8 cellular contexts compared by ENCODE assay signal in genomic region chr10:24209421-24209770, GRCh38. TPM values are rescaled to one million over a fixed set of nuclear protein-coding genes. Genes with fewer than 3 reads are reported as not detected.
DNase-seq lines count a peak whose midpoint lies in the region; ATAC-seq, FAIRE-seq and TF ChIP-seq lines count a peak whose summit lies in the region.

No MANE protein-coding gene starts in this region.

- H3K27ac ChIP-seq in Panc1 (ENCODE audit: low read length) = peak overlapping the region; percentile 61
- peak overlapping the region; percentile 79 for H3K27ac ChIP-seq in duodenal mucosa (ENCODE audit: low read depth, low read length)

- no TSS peak for BruUV-seq in Panc1 (replicated peaks; lab: Mats Ljungman, UMichigan)

- H3K27me3 ChIP-seq in Panc1 (ENCODE audit: control insufficient read depth, insufficient read depth, low read length) (no peaks in the 10 kb centered on the region), duodenal mucosa (ENCODE audit: control insufficient read depth in 1 of 2, insufficient read depth in 2 of 2, low read length in 2 of 2) (no peaks in the 10 kb centered on the region)

- peak overlapping the region; percentile 98 for H3K27ac Mint-ChIP-seq in nephron

- POLR2A ChIA-PET in Panc1 (lab: Charles Lee) = no interaction called here

- H3K4me1 ChIP-seq in Panc1 (ENCODE audit: control insufficient read depth, insufficient read depth, low read length) (peaks cover 13% of the 10 kb centered on the region), duodenal mucosa (ENCODE audit: control insufficient read depth in 1 of 2, insufficient read depth in 2 of 2, low read length in 2 of 2) (peaks cover 37 to 38% of the 10 kb centered on the region in 2 donors)

- in situ Hi-C loops in Panc1 (cut with HindIII; ENCODE audit: low pct_unique_long_range_greater_than_20kb, low sequenced_read_pairs) (no loop called here), KBM-7 (cut with MboI; ENCODE audit: low pct_unique_long_range_greater_than_20kb, low sequenced_read_pairs) (no loop called here)

- FAIRE-seq in H54 (lab: Jason Lieb, UNC) = peak; percentile 6

- DNase-seq in GM12864 (ENCODE audit: low read depth) (peak; percentile 12), H54 (ENCODE audit: insufficient read length, low spot score) (no peak), Panc1 (ENCODE audit: low read depth, low spot score) (no peak), KBM-7 (no peak)
- no peak for DNase-seq in effector CD4-positive, alpha-beta T cell
- no peak for DNase-seq in activated effector memory CD4-positive, alpha-beta T cell treated with Interleukin-2 at 50 U/mL for 16 hours

- H3K9me3 Mint-ChIP-seq in nephron = no peaks in the 10 kb centered on the region

- no peaks in the 10 kb centered on the region for H3K27me3 Mint-ChIP-seq in nephron (ENCODE audit: low read depth)

- H3K36me3 ChIP-seq in Panc1 (ENCODE audit: control insufficient read depth, insufficient read depth, low read length) = no peaks in the 10 kb centered on the region
- H3K36me3 ChIP-seq in duodenal mucosa (ENCODE audit: control insufficient read depth in 1 of 2, insufficient read depth in 2 of 2, low read length in 2 of 2) = no peaks in the 10 kb centered on the region

- peaks cover 10% of the 10 kb centered on the region for H3K36me3 Mint-ChIP-seq in nephron (ENCODE audit: low read depth)

- intact Hi-C loops in Panc1 (cut with micrococcal nuclease; ENCODE audit: unreplicated experiment) = loop anchor here (10.0 kb wide), 1 partner anchor 295 kb away; no protein-coding TSS in a partner anchor

- TF ChIP-seq POLR2A in H54 (IDR thresholded peaks at IDR 0.05; ENCODE audit: low read depth, low read length) = no peak

- H3K4me3 ChIP-seq in GM12864 (ENCODE audit: low read depth, low read length) = peak overlapping the region; percentile 57
- H3K4me3 ChIP-seq in Panc1 (ENCODE audit: low read depth in 2 of 2, low read length in 2 of 2) = peak overlapping the region; percentile 47 to 54
- peak overlapping the region; percentile 78 to 82 for H3K4me3 ChIP-seq in duodenal mucosa (ENCODE audit: low read depth in 1 of 2, low read length in 2 of 2)

- ATAC-seq in Panc1 = peak; percentile 50

- peak overlapping the region; percentile 58 to 60 for H3K9ac ChIP-seq in duodenal mucosa (ENCODE audit: low read depth in 1 of 2, low read length in 2 of 2)

- CTCF ChIA-PET in Panc1 (lab: Charles Lee) = interaction anchor here (0.5 to 0.6 kb wide), 2 partner anchors 102 to 1666 kb away, joined by 4 to 11 read pairs; no protein-coding TSS in a partner anchor

- TF ChIP-seq CTCF in GM12864 (IDR thresholded peaks at IDR 0.05; ENCODE audit: low read depth, low read length, missing control alignments) (no peak), Panc1 (IDR thresholded peaks at IDR 0.05) (no peak), nephron (IDR thresholded peaks at IDR 0.05; ENCODE audit: unreplicated experiment in 3 of 3) (no peak)

- H3K9me3 ChIP-seq in Panc1 (ENCODE audit: control insufficient read depth, insufficient read depth, low read depth, low read length) = no peaks in the 10 kb centered on the region
- no peaks in the 10 kb centered on the region for H3K9me3 ChIP-seq in duodenal mucosa (ENCODE audit: control insufficient read depth in 1 of 2, low read length in 2 of 2)

- peak overlapping the region; percentile 87 to 98 (median 96) for H3K4me3 Mint-ChIP-seq in nephron

- peaks cover 83% of the 10 kb centered on the region for H3K4me1 Mint-ChIP-seq in nephron

RNA-seq across cellular contexts. Expression of gene KIAA1217, which starts 0.5 kb away (rescaled TPM):
- total RNA-seq in Panc1 (2021; ENCODE audit: unreplicated experiment) = 11.6 TPM
- 8.2 TPM for polyA plus RNA-seq in Panc1 (2012; ENCODE audit: insufficient read length)
